Comparison of ENCODE assay signal across 2 cellular contexts in genomic region chr16:46629331-46629843, GRCh38.
TF ChIP-seq lines count a peak whose summit lies in the region.

No MANE protein-coding gene starts in this region.

TF ChIP-seq in Ishikawa, 13 proteins besides CTCF, POLR2A, EP300 and RAD21 (continued from another document):
- TF ChIP-seq ZBTB7A (IDR thresholded peaks at IDR 0.05; ENCODE audit: low read depth) = no peak

TF ChIP-seq in WTC11, 78 proteins besides CTCF, POLR2A, EP300 and RAD21 (continued from another document):
- TF ChIP-seq, protein P1, sequence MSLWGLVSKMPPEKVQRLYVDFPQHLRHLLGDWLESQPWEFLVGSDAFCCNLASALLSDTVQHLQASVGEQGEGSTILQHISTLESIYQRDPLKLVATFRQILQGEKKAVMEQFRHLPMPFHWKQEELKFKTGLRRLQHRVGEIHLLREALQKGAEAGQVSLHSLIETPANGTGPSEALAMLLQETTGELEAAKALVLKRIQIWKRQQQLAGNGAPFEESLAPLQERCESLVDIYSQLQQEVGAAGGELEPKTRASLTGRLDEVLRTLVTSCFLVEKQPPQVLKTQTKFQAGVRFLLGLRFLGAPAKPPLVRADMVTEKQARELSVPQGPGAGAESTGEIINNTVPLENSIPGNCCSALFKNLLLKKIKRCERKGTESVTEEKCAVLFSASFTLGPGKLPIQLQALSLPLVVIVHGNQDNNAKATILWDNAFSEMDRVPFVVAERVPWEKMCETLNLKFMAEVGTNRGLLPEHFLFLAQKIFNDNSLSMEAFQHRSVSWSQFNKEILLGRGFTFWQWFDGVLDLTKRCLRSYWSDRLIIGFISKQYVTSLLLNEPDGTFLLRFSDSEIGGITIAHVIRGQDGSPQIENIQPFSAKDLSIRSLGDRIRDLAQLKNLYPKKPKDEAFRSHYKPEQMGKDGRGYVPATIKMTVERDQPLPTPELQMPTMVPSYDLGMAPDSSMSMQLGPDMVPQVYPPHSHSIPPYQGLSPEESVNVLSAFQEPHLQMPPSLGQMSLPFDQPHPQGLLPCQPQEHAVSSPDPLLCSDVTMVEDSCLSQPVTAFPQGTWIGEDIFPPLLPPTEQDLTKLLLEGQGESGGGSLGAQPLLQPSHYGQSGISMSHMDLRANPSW (CRISPR knock-in tag; conservative IDR thresholded peaks at IDR 0.05; ENCODE audit: low read depth) = no peak
- TF ChIP-seq ZNF416 (CRISPR knock-in tag; IDR thresholded peaks at IDR 0.05) (no peak), ZNF423 (CRISPR knock-in tag; IDR thresholded peaks at IDR 0.05) (no peak), HMGA2 (CRISPR knock-in tag; IDR thresholded peaks at IDR 0.05) (no peak), AR (CRISPR knock-in tag; IDR thresholded peaks at IDR 0.05) (no peak), NR3C1 (CRISPR knock-in tag; conservative IDR thresholded peaks at IDR 0.05; ENCODE audit: low read depth) (no peak), PRRX2 (CRISPR knock-in tag; IDR thresholded peaks at IDR 0.05) (no peak), ELF4 (CRISPR knock-in tag; IDR thresholded peaks at IDR 0.05; ENCODE audit: low read depth) (no peak), MAX (CRISPR knock-in tag; IDR thresholded peaks at IDR 0.05) (no peak)
- TF ChIP-seq, protein P2, sequence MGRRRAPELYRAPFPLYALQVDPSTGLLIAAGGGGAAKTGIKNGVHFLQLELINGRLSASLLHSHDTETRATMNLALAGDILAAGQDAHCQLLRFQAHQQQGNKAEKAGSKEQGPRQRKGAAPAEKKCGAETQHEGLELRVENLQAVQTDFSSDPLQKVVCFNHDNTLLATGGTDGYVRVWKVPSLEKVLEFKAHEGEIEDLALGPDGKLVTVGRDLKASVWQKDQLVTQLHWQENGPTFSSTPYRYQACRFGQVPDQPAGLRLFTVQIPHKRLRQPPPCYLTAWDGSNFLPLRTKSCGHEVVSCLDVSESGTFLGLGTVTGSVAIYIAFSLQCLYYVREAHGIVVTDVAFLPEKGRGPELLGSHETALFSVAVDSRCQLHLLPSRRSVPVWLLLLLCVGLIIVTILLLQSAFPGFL (CRISPR knock-in tag; IDR thresholded peaks at IDR 0.05; ENCODE audit: borderline replicate concordance) = no peak
- TF ChIP-seq, protein P3, sequence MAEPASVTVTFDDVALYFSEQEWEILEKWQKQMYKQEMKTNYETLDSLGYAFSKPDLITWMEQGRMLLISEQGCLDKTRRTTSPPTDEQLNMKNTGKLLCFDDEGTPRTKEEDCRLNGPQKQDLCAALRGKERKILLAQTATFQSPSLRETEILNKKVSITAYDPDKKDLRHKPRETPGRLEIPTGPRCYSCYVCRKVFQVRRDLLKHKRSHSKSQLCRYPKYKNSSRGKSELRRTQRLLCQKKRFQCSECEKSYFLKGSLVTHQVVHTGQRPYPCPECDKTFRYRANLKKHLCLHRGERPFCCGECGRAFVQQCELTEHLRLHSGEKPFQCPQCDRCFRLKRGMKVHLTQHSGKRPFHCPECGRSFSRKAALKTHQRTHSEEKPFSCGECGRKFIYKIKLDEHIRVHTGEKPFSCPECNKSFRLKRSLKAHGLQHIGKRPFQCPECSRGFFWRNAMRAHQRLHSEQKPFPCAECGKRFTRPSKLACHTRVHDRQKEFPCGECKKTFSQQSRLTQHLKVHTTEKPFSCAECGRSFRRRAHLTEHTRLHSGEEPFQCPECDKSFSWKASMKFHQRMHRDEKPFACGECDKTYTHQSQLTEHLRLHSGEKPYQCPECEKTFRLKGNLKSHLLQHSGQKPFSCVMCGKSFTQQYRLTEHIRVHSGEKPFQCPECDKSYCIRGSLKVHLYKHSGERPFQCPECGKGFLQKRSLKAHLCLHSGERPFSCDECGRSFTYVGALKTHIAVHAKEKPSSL (CRISPR knock-in tag; conservative IDR thresholded peaks at IDR 0.05) = no peak
